21 cellular contexts compared by ENCODE assay signal in the genomic region with DNA sequence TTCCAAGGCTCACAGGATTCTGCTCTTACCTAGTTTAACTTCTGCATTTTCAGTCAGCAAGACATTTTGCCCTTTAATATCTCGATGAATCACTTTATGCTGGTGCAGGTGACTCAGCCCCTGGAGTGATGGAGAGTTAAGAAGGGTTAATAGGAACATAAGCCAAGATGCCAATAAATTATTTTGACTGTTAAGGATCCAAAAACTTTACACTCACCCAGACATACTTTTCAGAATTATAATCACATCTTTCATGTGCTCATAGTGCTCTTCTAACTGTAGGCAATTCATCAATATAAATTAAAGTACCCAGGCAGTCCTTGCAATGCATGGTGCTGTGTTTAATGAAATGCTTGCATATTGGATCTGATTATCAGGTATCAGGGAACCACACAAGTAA.
DNase-seq lines count a peak whose midpoint lies in the region; ATAC-seq and TF ChIP-seq lines count a peak whose summit lies in the region.
"Had no signal": no experiment of that assay in that cellular context is flagged by ENCODE, and none has a peak within 500 bp of the region (broad histone marks: within the 10 kb centered on the region; RNA-seq: fewer than 3 reads in every experiment).

No MANE protein-coding gene starts in this region.

- intact Hi-C loops in activated CD4-positive, alpha-beta T cell treated with anti-CD3 and anti-CD28 coated beads for 36 hours (cut with DNase I, micrococcal nuclease) = loop anchor here in 1 of 2 experiments (5.0 kb wide), 1 partner anchor 37 kb away; no protein-coding TSS in a partner anchor

- peaks cover 23% of the 10 kb centered on the region for H3K36me3 Mint-ChIP-seq in activated CD4-positive, alpha-beta T cell treated with anti-CD3 and anti-CD28 coated beads for 36 hours (ENCODE audit: low read depth)

- H3K4me3 ChIP-seq in fibroblast of mammary gland (ENCODE audit: control insufficient read depth, low read depth, low read length) = no peak overlapping the region
- H3K4me3 ChIP-seq in H7 (ENCODE audit: insufficient read depth, low read depth, low read length) = no peak overlapping the region
- H3K4me3 ChIP-seq: BLaER1 had no signal

- TF ChIP-seq CTCF in RWPE1 (conservative IDR thresholded peaks at IDR 0.05; ENCODE audit: low read depth) (no peak), fibroblast of mammary gland (conservative IDR thresholded peaks at IDR 0.05; ENCODE audit: control insufficient read depth, insufficient read depth, low read depth, low read length) (no peak)

- DNase-seq in activated CD4-positive, alpha-beta T cell treated with anti-CD3 and anti-CD28 coated beads for 36 hours = peak; percentile 32
- DNase-seq in activated CD4-positive, alpha-beta T cell treated with anti-CD3 and anti-CD28 coated beads for 4 hours = no peak
- DNase-seq in ELR (ENCODE audit: low read depth) (peak; percentile 77), RWPE1 (ENCODE audit: low spot score) (peak; percentile 49), fibroblast of mammary gland (ENCODE audit: low read depth) (peak; percentile 54), amygdala (lab: John Stamatoyannopoulos, UW) (no peak), H7 (no peak)
- DNase-seq: activated CD8-positive, alpha-beta memory T cell treated with anti-CD3 and anti-CD28 coated beads, Interleukin-2, amount 10 ng/mL, durations not matched to agents 7 days and 5 days; activated naive CD4-positive, alpha-beta T cell treated with Interleukin-2 at 50 U/mL for 16 hours; brain microvascular endothelial cell; erythroblast; H9; NCI-H1417 treated with DMSO at 0.1 percent for 48 hours; NCI-H748 treated with DMSO at 0.1 percent for 48 hours; stimulated activated CD4-positive, alpha-beta T cell treated with anti-CD3 and anti-CD28 coated beads, Interleukin-4, amount 100 ng/mL, for 4 hours; stimulated activated CD8-positive, alpha-beta memory T cell treated with anti-CD3 and anti-CD28 coated beads, Interleukin-4, amount 100 ng/mL, for 48 hours; T-helper 1 cell; WERI-Rb-1 had no signal

- CTCF ChIA-PET in activated CD4-positive, alpha-beta T cell treated with anti-CD3 and anti-CD28 coated beads for 36 hours (lab: Charles Lee) = no interaction called here
- CTCF ChIA-PET in RWPE1 (lab: Yijun Ruan, JAX) = no interaction called here

- ATAC-seq in activated CD4-positive, alpha-beta T cell treated with anti-CD3 and anti-CD28 coated beads for 36 hours = no peak
- no peak for ATAC-seq in HG03442 (IDR thresholded peaks at IDR 0.05; ENCODE audit: unreplicated experiment)
- ATAC-seq: activated CD8-positive, alpha-beta memory T cell treated with anti-CD3 and anti-CD28 coated beads, Interleukin-2, amount 10 ng/mL, durations not matched to agents 7 days and 5 days had no signal

- H3K27me3 ChIP-seq in H7 (ENCODE audit: control insufficient read depth, insufficient read depth, low read length) = no peaks in the 10 kb centered on the region
- H3K27me3 ChIP-seq: BLaER1, brain microvascular endothelial cell had no signal

- H3K4me3 Mint-ChIP-seq in activated CD4-positive, alpha-beta T cell treated with anti-CD3 and anti-CD28 coated beads for 36 hours = no peak overlapping the region
- H3K4me3 Mint-ChIP-seq: activated CD8-positive, alpha-beta memory T cell treated with anti-CD3 and anti-CD28 coated beads, Interleukin-2, amount 10 ng/mL, durations not matched to agents 7 days and 5 days; H9 had no signal

- H3K4me1 Mint-ChIP-seq in activated CD4-positive, alpha-beta T cell treated with anti-CD3 and anti-CD28 coated beads for 36 hours = peaks cover 34% of the 10 kb centered on the region

- no peaks in the 10 kb centered on the region for H3K27me3 Mint-ChIP-seq in activated CD4-positive, alpha-beta T cell treated with anti-CD3 and anti-CD28 coated beads for 36 hours
- H3K27me3 Mint-ChIP-seq: activated CD8-positive, alpha-beta memory T cell treated with anti-CD3 and anti-CD28 coated beads, Interleukin-2, amount 10 ng/mL, durations not matched to agents 7 days and 5 days had no signal

- H3K9me3 Mint-ChIP-seq in activated CD4-positive, alpha-beta T cell treated with anti-CD3 and anti-CD28 coated beads for 36 hours (ENCODE audit: low read depth) = no peaks in the 10 kb centered on the region
- H3K9me3 Mint-ChIP-seq: H9 had no signal

- H3K27ac Mint-ChIP-seq in activated CD4-positive, alpha-beta T cell treated with anti-CD3 and anti-CD28 coated beads for 36 hours = no peak overlapping the region
- H3K27ac Mint-ChIP-seq: activated CD8-positive, alpha-beta memory T cell treated with anti-CD3 and anti-CD28 coated beads, Interleukin-2, amount 10 ng/mL, durations not matched to agents 7 days and 5 days; H9 had no signal

- no peaks in the 10 kb centered on the region for H3K36me3 ChIP-seq in H7 (replicated peaks; ENCODE audit: control insufficient read depth, insufficient read depth, low read length)
- H3K36me3 ChIP-seq: BLaER1, brain microvascular endothelial cell, WERI-Rb-1 had no signal

- POLR2A ChIA-PET in activated CD4-positive, alpha-beta T cell treated with anti-CD3 and anti-CD28 coated beads for 36 hours (lab: Charles Lee) = no interaction called here
- POLR2A ChIA-PET in RWPE1 (lab: Yijun Ruan, JAX; ENCODE audit: low non-redundant PET) = no interaction called here

- no peak overlapping the region for H3K27ac ChIP-seq in RWPE1
- H3K27ac ChIP-seq: 22Rv1, BLaER1, brain microvascular endothelial cell, WERI-Rb-1 had no signal

Comparison
In these comparisons a context has a peak if more than half of its experiments do, and no peak if none do; other contexts are left out.
1. DNase-seq: peak in activated CD4-positive, alpha-beta T cell treated with anti-CD3 and anti-CD28 coated beads for 36 hours (single experiment), ELR (single experiment), RWPE1 (single experiment) and fibroblast of mammary gland (single experiment); none in activated CD4-positive, alpha-beta T cell treated with anti-CD3 and anti-CD28 coated beads for 4 hours (0 of 2), amygdala (0 of 56) and H7 (single experiment).